In genomic region chr6:136725124-136725523, GRCh38 we compare ENCODE assay signal across 31 cellular contexts.
"Had no signal": no experiment of that assay in that cellular context is flagged by ENCODE, and none has a peak within 500 bp of the region (broad histone marks: within the 10 kb centered on the region; RNA-seq: fewer than 3 reads in every experiment).

No MANE protein-coding gene starts in this region.

- H3K27ac Mint-ChIP-seq: activated CD4-positive, alpha-beta memory T cell treated with anti-CD3 and anti-CD28 coated beads for 36 hours; activated CD4-positive, alpha-beta T cell treated with anti-CD3 and anti-CD28 coated beads for 36 hours; activated naive CD4-positive, alpha-beta T cell treated with anti-CD3 and anti-CD28 coated beads for 36 hours; activated naive CD8-positive, alpha-beta T cell treated with anti-CD3 and anti-CD28 coated beads for 36 hours; activated T-helper 1 cell treated with anti-CD3 and anti-CD28 coated beads, Interleukin-12 subunit alpha, Interleukin-12 subunit beta, Interleukin-2, Interleukin-4 antibody, amounts not matched to agents 30 ng/mL and 10 ng/mL and 1 ng/mL, durations not matched to agents 14 hours and 24 hours and 36 hours; T-helper 2 cell treated with Interferon-gamma antibody and Interleukin-4, amounts not matched to agents 5 μg/mL and 100 μg/mL, for 36 hours had no signal

- DNase-seq: activated CD4-positive, alpha-beta memory T cell treated with anti-CD3 and anti-CD28 coated beads for 36 hours; activated CD4-positive, alpha-beta T cell treated with anti-CD3 and anti-CD28 coated beads for 36 hours; activated CD4-positive, CD25-positive, alpha-beta regulatory T cell; activated CD8-positive, alpha-beta memory T cell treated with anti-CD3 and anti-CD28 coated beads, Interleukin-2, amount 50 U/mL, for 4 hours; activated effector memory CD4-positive, alpha-beta T cell treated with anti-CD3 and anti-CD28 coated beads, Interleukin-2, amount 50 U/mL, for 16 hours; activated naive CD4-positive, alpha-beta T cell treated with anti-CD3 and anti-CD28 coated beads for 36 hours; activated naive CD8-positive, alpha-beta T cell treated with anti-CD3 and anti-CD28 coated beads for 36 hours; activated T-cell treated with anti-CD3 and anti-CD28 coated beads, Interleukin-2, amount 50 U/mL, for 1 hour; adrenal gland; aorta; body of pancreas; cerebellar nuclear complex; colonic mucosa; dorsolateral prefrontal cortex; effector memory CD4-positive, alpha-beta T cell; erythroblast; left cardiac atrium; left ventricle myocardium superior; mucosa of descending colon; psoas muscle; stimulated activated CD4-positive, alpha-beta T cell treated with anti-CD3 and anti-CD28 coated beads, Interleukin-15, amount 100 ng/mL, for 24 hours; stimulated activated CD4-positive, alpha-beta T cell treated with anti-CD3 and anti-CD28 coated beads, Interleukin-2, amount 100 ng/mL, for 24 hours; stimulated activated naive CD4-positive, alpha-beta T cell treated with Interleukin-2 at 50 U/mL for 16 hours had no signal

- H3K36me3 ChIP-seq: adrenal gland, cardiac muscle cell, colonic mucosa, gastroesophageal sphincter, tibial nerve had no signal

- H3K4me3 ChIP-seq: adrenal gland, body of pancreas, cardiac muscle cell, colonic mucosa, dorsolateral prefrontal cortex, gastroesophageal sphincter, hepatocyte, mucosa of descending colon, psoas muscle, tibial nerve had no signal

- ATAC-seq: activated CD4-positive, alpha-beta T cell treated with anti-CD3 and anti-CD28 coated beads for 36 hours; body of pancreas; gastroesophageal sphincter; left cardiac atrium; left ventricle myocardium superior; mucosa of descending colon; psoas muscle had no signal

- H3K4me1 ChIP-seq: colonic mucosa, parathyroid adenoma, psoas muscle had no signal

- H3K9me3 Mint-ChIP-seq: activated naive CD4-positive, alpha-beta T cell treated with anti-CD3 and anti-CD28 coated beads for 36 hours; activated T-helper 1 cell treated with anti-CD3 and anti-CD28 coated beads, Interleukin-12 subunit alpha, Interleukin-12 subunit beta, Interleukin-2, Interleukin-4 antibody, amounts not matched to agents 30 ng/mL and 10 ng/mL and 1 ng/mL, durations not matched to agents 14 hours and 24 hours and 36 hours had no signal

- H3K27ac ChIP-seq: body of pancreas, cardiac muscle cell, colonic mucosa, gastroesophageal sphincter, hepatocyte, parathyroid adenoma, psoas muscle, tibial nerve had no signal

- H3K27me3 ChIP-seq: adrenal gland, body of pancreas, cardiac muscle cell, colonic mucosa, dorsolateral prefrontal cortex, gastroesophageal sphincter, hepatocyte, tibial nerve had no signal

- H3K9me3 ChIP-seq: body of pancreas, colonic mucosa, gastroesophageal sphincter, mucosa of descending colon, psoas muscle had no signal

- H3K4me3 Mint-ChIP-seq: activated CD4-positive, alpha-beta memory T cell treated with anti-CD3 and anti-CD28 coated beads for 36 hours; activated CD4-positive, alpha-beta T cell treated with anti-CD3 and anti-CD28 coated beads for 36 hours; activated naive CD4-positive, alpha-beta T cell treated with anti-CD3 and anti-CD28 coated beads for 36 hours; activated naive CD8-positive, alpha-beta T cell treated with anti-CD3 and anti-CD28 coated beads for 36 hours; T-helper 2 cell treated with Interferon-gamma antibody and Interleukin-4, amounts not matched to agents 5 μg/mL and 100 μg/mL, for 36 hours had no signal

- H3K27me3 Mint-ChIP-seq: activated CD4-positive, alpha-beta memory T cell treated with anti-CD3 and anti-CD28 coated beads for 36 hours; activated CD4-positive, alpha-beta T cell treated with anti-CD3 and anti-CD28 coated beads for 36 hours; activated naive CD8-positive, alpha-beta T cell treated with anti-CD3 and anti-CD28 coated beads for 36 hours had no signal

- FAIRE-seq: keratinocyte had no signal
